ENCODE assay signal across 1 cellular context in the genomic region with DNA sequence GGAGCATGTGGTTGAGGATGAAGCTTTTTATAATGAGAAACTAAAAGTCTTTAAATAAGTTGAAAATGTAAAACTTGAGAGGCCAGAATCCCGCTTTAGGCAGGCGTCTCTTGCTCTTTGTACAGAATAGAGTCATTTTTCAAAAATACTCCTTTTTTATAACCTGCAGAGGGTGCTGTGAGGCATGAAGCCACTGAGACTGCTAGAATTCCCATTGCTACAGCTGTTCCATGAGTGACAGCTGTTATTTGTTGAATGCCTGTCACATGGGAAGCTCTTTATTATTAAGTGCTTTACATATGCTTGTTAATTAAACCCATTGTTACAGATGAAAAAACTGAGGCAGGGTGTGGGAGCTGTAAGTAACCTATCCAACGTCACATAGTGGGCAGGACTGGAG.
TF ChIP-seq lines count a peak whose summit lies in the region.

No MANE protein-coding gene starts in this region.

TF ChIP-seq in K562, 482 proteins besides CTCF, POLR2A, EP300 and RAD21 (continued from another document):
- TF ChIP-seq, protein P1, sequence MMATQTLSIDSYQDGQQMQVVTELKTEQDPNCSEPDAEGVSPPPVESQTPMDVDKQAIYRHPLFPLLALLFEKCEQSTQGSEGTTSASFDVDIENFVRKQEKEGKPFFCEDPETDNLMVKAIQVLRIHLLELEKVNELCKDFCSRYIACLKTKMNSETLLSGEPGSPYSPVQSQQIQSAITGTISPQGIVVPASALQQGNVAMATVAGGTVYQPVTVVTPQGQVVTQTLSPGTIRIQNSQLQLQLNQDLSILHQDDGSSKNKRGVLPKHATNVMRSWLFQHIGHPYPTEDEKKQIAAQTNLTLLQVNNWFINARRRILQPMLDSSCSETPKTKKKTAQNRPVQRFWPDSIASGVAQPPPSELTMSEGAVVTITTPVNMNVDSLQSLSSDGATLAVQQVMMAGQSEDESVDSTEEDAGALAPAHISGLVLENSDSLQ (IDR thresholded peaks at IDR 0.05): peak; percentile 72
- TF ChIP-seq NFIX (CRISPR knock-in tag; IDR thresholded peaks at IDR 0.05; ENCODE audit: low read depth) (no peak), RFX5 (IDR thresholded peaks at IDR 0.05; ENCODE audit: low read depth, low read length) (no peak), PML (IDR thresholded peaks at IDR 0.05; ENCODE audit: low read length) (no peak), DACH1 (IDR thresholded peaks at IDR 0.05; ENCODE audit: partially characterized antibody) (peak; percentile 45)
TF ChIP-seq in K562: peak in this region for 3.
